In genomic region chr2:96073170-96073775, GRCh38 we compare ENCODE assay signal across 28 cellular contexts. TPM values are rescaled to one million over a fixed set of nuclear protein-coding genes. Genes with fewer than 3 reads are reported as not detected.
DNase-seq lines count a peak whose midpoint lies in the region; TF ChIP-seq lines count a peak whose summit lies in the region.
"Had no signal": no experiment of that assay in that cellular context is flagged by ENCODE, and none has a peak within 500 bp of the region (broad histone marks: within the 10 kb centered on the region; RNA-seq: fewer than 3 reads in every experiment).

No MANE protein-coding gene starts in this region.

- no peak overlapping the region for H3K4me3 ChIP-seq in Caco-2 (ENCODE audit: low read depth, low read length)
- H3K4me3 ChIP-seq in osteoblast (ENCODE audit: insufficient read depth, low read length): no peak overlapping the region
- H3K4me3 ChIP-seq: BLaER1 treated with 17β-estradiol and CSF1 and Interleukin-3, amounts not matched to agents 10 nM and 100 nM had no signal

- 0 out of 2 replicates have a peak, but pooled peaks cover 10% of the 10 kb centered on the region for H3K4me1 ChIP-seq in Caco-2
- H3K4me1 ChIP-seq in osteoblast (ENCODE audit: insufficient read depth, low read length): no peaks in the 10 kb centered on the region

- no peaks in the 10 kb centered on the region for H3K79me2 ChIP-seq in osteoblast (ENCODE audit: insufficient read depth, low read length)

- H3K9me3 ChIP-seq in Caco-2: peaks cover 4% of the 10 kb centered on the region; the same call in 1 of the 2 replicates
- peaks cover 2% of the 10 kb centered on the region for H3K9me3 ChIP-seq in osteoblast (ENCODE audit: low read depth, low read length)
- H3K9me3 ChIP-seq: SK-N-SH had no signal

- H3K27ac Mint-ChIP-seq in Caco-2 (ENCODE audit: unreplicated experiment): peak overlapping the region; percentile 40
- peak overlapping the region; percentile 35 for H3K27ac Mint-ChIP-seq in neural crest cell (ENCODE audit: unreplicated experiment)
- H3K27ac Mint-ChIP-seq: CD4-positive, alpha-beta T cell had no signal

- H3K9me3 Mint-ChIP-seq in Caco-2 (ENCODE audit: unreplicated experiment): peaks cover 11% of the 10 kb centered on the region
- peaks cover 2% of the 10 kb centered on the region for H3K9me3 Mint-ChIP-seq in neural crest cell

- H3K36me3 ChIP-seq in Caco-2 (ENCODE audit: control insufficient read depth, insufficient read depth, low read length) (no peaks in the 10 kb centered on the region), osteoblast (ENCODE audit: insufficient read depth, low read length) (no peaks in the 10 kb centered on the region)
- H3K36me3 ChIP-seq: BLaER1 treated with 17β-estradiol and CSF1 and Interleukin-3, amounts not matched to agents 10 nM and 100 nM had no signal

- peak overlapping the region; percentile 87 for H3K27ac ChIP-seq in caudate nucleus (ENCODE audit: low read depth, low read length)
- peak overlapping the region; percentile 66 for H3K27ac ChIP-seq in substantia nigra (ENCODE audit: low read depth, low read length, poor library complexity, severe bottlenecking)
- H3K27ac ChIP-seq in osteoblast (ENCODE audit: low read depth, low read length): no peak overlapping the region
- H3K27ac ChIP-seq: BLaER1 treated with 17β-estradiol and CSF1 and Interleukin-3, amounts not matched to agents 10 nM and 100 nM; RWPE1 had no signal

- H3K4me1 Mint-ChIP-seq in Caco-2 (ENCODE audit: low read depth, unreplicated experiment): peaks cover 20% of the 10 kb centered on the region
- H3K4me1 Mint-ChIP-seq in neural crest cell: peaks cover 13% of the 10 kb centered on the region

- H3K27me3 Mint-ChIP-seq in Caco-2 (ENCODE audit: insufficient read depth, unreplicated experiment) (no peaks in the 10 kb centered on the region), neural crest cell (ENCODE audit: low read depth) (no peaks in the 10 kb centered on the region)
- H3K27me3 Mint-ChIP-seq: CD4-positive, alpha-beta T cell had no signal

- no peak overlapping the region for H3K4me2 ChIP-seq in osteoblast (ENCODE audit: insufficient read depth, low read length)
- H3K4me2 ChIP-seq: BLaER1 treated with 17β-estradiol and CSF1 and Interleukin-3, amounts not matched to agents 10 nM and 100 nM; SK-N-SH had no signal

- H3K36me3 Mint-ChIP-seq in Caco-2 (ENCODE audit: insufficient read depth, unreplicated experiment) (no peaks in the 10 kb centered on the region), neural crest cell (ENCODE audit: low read depth) (no peaks in the 10 kb centered on the region)

- CTCF ChIA-PET in Caco-2 (lab: Charles Lee): interaction anchor here (1.0 to 1.5 kb wide), 3 partner anchors 44 to 101 kb away, joined by 4 read pairs; no protein-coding TSS in a partner anchor

- DNase-seq in Caco-2 (no peak), caudate nucleus (lab: John Stamatoyannopoulos, UW) (no peak), neural crest cell (ENCODE audit: low read depth, low spot score) (no peak), substantia nigra (lab: John Stamatoyannopoulos, UW) (no peak), NCI-H2171 treated with DMSO at 0.1 percent for 48 hours (lab: John Stamatoyannopoulos, UW) (no peak), NCI-H69 (lab: John Stamatoyannopoulos, UW) (no peak), osteoblast (ENCODE audit: insufficient read length, low spot score, missing footprints) (no peak), NCI-H526 (lab: John Stamatoyannopoulos, UW) (no peak)
- DNase-seq: AML-193; CD4-positive, alpha-beta T cell; DMS 273 treated with DMSO at 0.1 percent for 48 hours; DMS79; EL; GF-D8; IMR-90; KG1; MM.1S; NCI-H2081 treated with DMSO at 0.1 percent for 48 hours; NCI-H2171; NCI-H345; NCI-H510A treated with DMSO at 0.1 percent for 48 hours; NCI-H774; SIG-M5; SK-N-SH; SW 1271 had no signal

- H2AFZ ChIP-seq in osteoblast (ENCODE audit: low read length): no peak overlapping the region

- no peaks in the 10 kb centered on the region for H4K20me1 ChIP-seq in osteoblast (ENCODE audit: insufficient read depth, low read length)
- H4K20me1 ChIP-seq: BLaER1 treated with 17β-estradiol and CSF1 and Interleukin-3, amounts not matched to agents 10 nM and 100 nM had no signal

- TF ChIP-seq CTCF in Caco-2 (IDR thresholded peaks at IDR 0.05; ENCODE audit: insufficient read depth in 1 of 2, low read depth in 1 of 2, low read length in 1 of 2, severe bottlenecking in 1 of 2, unreplicated experiment in 1 of 2): no peak
- TF ChIP-seq CTCF in neural crest cell (conservative IDR thresholded peaks at IDR 0.05): no peak
- no peak for TF ChIP-seq CTCF in osteoblast (IDR thresholded peaks at IDR 0.05; ENCODE audit: extremely low read depth, low read depth, low read length)

- POLR2A ChIA-PET in Caco-2 (lab: Charles Lee): no interaction called here

- intact Hi-C loops in Caco-2 (cut with micrococcal nuclease; ENCODE audit: unreplicated experiment): no loop called here

- H3K27me3 ChIP-seq in Caco-2 (replicated peaks; ENCODE audit: control insufficient read depth, insufficient read depth, low read length): no peaks in the 10 kb centered on the region
- peaks cover 32% of the 10 kb centered on the region for H3K27me3 ChIP-seq in osteoblast (ENCODE audit: insufficient read depth, low read length)
- H3K27me3 ChIP-seq: BLaER1 treated with 17β-estradiol and CSF1 and Interleukin-3, amounts not matched to agents 10 nM and 100 nM had no signal

- no TSS peak for BruUV-seq in Caco-2 (replicated peaks; lab: Mats Ljungman, UMichigan)

- H3K4me3 Mint-ChIP-seq in Caco-2 (ENCODE audit: unreplicated experiment): peak overlapping the region; percentile 4
- H3K4me3 Mint-ChIP-seq in neural crest cell: no peak overlapping the region
- H3K4me3 Mint-ChIP-seq: CD4-positive, alpha-beta T cell had no signal

RNA-seq across cellular contexts. Expression of gene GPAT2, which starts 38.6 kb away (rescaled TPM):
- total RNA-seq in Caco-2 (2022) (not detected in 2 replicates), neural crest cell (not detected in 2 replicates), osteoblast (2.2 and 9.4 TPM in 2 replicates)
- total RNA-seq: H4 had no signal

RNA-seq across cellular contexts. Expression of gene ADRA2B, which starts 43.1 kb away (rescaled TPM):
- 0.12 and 0.20 TPM in 2 replicates for total RNA-seq in Caco-2 (2022)
- total RNA-seq in neural crest cell: 0.79 and 0.82 TPM in 2 replicates
- under 0.01 TPM in 1 of 2 replicates, not detected in the other for total RNA-seq in osteoblast
- total RNA-seq: H4, IMR-90 had no signal
